ENCODE assay signal across 1 cellular context in the genomic region with DNA sequence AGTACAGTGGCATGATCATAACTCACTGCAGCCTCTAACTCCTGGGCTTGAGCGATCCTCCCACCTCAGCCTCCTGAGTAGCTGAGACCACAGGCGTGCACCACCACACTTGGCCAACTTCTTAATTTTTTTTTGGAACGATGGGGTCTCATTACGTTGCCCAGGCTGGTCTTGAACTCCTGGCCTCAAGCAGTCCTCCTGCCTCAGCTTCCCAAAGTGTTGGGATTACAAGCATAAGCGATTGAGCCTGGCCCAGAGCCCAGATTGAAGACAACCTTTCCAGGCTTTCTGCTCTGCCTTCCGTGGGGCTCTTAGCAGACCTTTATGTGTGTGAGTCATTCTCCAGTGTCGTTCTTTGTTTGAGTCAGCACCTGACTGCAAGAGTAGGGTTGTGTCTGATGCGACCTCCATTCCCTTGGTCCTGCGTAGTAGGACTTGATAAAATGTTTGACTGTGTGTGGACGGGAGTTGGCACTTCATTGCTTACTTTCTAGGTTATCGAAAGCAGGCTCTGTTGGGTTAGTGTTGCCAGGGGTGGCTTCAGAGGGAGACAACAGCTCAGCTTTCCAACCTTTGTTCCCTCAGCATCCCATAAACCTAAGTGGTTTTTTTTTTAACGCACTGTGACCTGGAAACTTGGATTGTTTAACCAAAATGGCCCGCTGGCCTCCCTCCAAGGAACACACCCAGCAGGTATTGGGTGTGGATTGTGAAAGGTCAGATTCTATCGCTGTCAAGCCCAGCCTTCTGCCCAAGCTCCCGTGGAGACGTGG.
A peak's percentile ranks its signal among the peaks of the same experiment; 100 is the strongest.
TF ChIP-seq lines count a peak whose summit lies in the region.

No MANE protein-coding gene starts in this region.

TF ChIP-seq in HEK293, 187 proteins besides CTCF, POLR2A, EP300 and RAD21 (continued from another document and continues in another):
- TF ChIP-seq, protein P1, sequence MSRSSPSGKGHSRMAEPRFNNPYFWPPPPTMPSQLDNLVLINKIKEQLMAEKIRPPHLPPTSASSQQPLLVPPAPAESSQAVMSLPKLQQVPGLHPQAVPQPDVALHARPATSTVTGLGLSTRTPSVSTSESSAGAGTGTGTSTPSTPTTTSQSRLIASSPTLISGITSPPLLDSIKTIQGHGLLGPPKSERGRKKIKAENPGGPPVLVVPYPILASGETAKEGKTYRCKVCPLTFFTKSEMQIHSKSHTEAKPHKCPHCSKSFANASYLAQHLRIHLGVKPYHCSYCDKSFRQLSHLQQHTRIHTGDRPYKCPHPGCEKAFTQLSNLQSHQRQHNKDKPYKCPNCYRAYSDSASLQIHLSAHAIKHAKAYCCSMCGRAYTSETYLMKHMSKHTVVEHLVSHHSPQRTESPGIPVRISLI (tag by site-specific recombination; IDR thresholded peaks at IDR 0.05): 0 out of 2 replicates have a peak, but pooled peaks have one; percentile 64
- peak; percentile 93 for TF ChIP-seq ZXDB (tag by site-specific recombination; IDR thresholded peaks at IDR 0.05)
- TF ChIP-seq ZNF610 (tag by site-specific recombination; IDR thresholded peaks at IDR 0.05; ENCODE audit: borderline replicate concordance): peak; percentile 85
- no peak for TF ChIP-seq HOXC10 (CRISPR knock-in tag; IDR thresholded peaks at IDR 0.05)
- TF ChIP-seq ZNF692 (tag by site-specific recombination; IDR thresholded peaks at IDR 0.05): peak; percentile 76
- peak; percentile 65; the same call in 1 of the 2 replicates for TF ChIP-seq ZBTB7A (tag by site-specific recombination; IDR thresholded peaks at IDR 0.05; ENCODE audit: low read depth)
- 0 out of 2 replicates have a peak, but pooled peaks have one; percentile 16 for TF ChIP-seq SP2 (tag by site-specific recombination; IDR thresholded peaks at IDR 0.05)
- TF ChIP-seq, protein P2, sequence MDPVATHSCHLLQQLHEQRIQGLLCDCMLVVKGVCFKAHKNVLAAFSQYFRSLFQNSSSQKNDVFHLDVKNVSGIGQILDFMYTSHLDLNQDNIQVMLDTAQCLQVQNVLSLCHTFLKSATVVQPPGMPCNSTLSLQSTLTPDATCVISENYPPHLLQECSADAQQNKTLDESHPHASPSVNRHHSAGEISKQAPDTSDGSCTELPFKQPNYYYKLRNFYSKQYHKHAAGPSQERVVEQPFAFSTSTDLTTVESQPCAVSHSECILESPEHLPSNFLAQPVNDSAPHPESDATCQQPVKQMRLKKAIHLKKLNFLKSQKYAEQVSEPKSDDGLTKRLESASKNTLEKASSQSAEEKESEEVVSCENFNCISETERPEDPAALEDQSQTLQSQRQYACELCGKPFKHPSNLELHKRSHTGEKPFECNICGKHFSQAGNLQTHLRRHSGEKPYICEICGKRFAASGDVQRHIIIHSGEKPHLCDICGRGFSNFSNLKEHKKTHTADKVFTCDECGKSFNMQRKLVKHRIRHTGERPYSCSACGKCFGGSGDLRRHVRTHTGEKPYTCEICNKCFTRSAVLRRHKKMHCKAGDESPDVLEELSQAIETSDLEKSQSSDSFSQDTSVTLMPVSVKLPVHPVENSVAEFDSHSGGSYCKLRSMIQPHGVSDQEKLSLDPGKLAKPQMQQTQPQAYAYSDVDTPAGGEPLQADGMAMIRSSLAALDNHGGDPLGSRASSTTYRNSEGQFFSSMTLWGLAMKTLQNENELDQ (tag by site-specific recombination; IDR thresholded peaks at IDR 0.05; ENCODE audit: low read depth): 0 out of 2 replicates have a peak, but pooled peaks have one; percentile 54
- 0 out of 2 replicates have a peak, but pooled peaks have one; percentile 42 for TF ChIP-seq BCL6B (tag by site-specific recombination; IDR thresholded peaks at IDR 0.05)
- TF ChIP-seq ZNF530 (tag by site-specific recombination; IDR thresholded peaks at IDR 0.05; ENCODE audit: low read depth): no peak
- TF ChIP-seq, protein P3, sequence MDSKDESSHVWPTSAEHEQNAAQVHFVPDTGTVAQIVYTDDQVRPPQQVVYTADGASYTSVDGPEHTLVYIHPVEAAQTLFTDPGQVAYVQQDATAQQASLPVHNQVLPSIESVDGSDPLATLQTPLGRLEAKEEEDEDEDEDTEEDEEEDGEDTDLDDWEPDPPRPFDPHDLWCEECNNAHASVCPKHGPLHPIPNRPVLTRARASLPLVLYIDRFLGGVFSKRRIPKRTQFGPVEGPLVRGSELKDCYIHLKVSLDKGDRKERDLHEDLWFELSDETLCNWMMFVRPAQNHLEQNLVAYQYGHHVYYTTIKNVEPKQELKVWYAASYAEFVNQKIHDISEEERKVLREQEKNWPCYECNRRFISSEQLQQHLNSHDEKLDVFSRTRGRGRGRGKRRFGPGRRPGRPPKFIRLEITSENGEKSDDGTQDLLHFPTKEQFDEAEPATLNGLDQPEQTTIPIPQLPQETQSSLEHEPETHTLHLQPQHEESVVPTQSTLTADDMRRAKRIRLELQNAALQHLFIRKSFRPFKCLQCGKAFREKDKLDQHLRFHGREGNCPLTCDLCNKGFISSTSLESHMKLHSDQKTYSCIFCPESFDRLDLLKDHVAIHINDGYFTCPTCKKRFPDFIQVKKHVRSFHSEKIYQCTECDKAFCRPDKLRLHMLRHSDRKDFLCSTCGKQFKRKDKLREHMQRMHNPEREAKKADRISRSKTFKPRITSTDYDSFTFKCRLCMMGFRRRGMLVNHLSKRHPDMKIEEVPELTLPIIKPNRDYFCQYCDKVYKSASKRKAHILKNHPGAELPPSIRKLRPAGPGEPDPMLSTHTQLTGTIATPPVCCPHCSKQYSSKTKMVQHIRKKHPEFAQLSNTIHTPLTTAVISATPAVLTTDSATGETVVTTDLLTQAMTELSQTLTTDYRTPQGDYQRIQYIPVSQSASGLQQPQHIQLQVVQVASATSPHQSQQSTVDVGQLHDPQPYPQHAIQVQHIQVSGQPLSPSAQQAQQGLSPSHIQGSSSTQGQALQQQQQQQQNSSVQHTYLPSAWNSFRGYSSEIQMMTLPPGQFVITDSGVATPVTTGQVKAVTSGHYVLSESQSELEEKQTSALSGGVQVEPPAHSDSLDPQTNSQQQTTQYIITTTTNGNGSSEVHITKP (tag by site-specific recombination; IDR thresholded peaks at IDR 0.05): peak; percentile 69
- TF ChIP-seq, protein P4, sequence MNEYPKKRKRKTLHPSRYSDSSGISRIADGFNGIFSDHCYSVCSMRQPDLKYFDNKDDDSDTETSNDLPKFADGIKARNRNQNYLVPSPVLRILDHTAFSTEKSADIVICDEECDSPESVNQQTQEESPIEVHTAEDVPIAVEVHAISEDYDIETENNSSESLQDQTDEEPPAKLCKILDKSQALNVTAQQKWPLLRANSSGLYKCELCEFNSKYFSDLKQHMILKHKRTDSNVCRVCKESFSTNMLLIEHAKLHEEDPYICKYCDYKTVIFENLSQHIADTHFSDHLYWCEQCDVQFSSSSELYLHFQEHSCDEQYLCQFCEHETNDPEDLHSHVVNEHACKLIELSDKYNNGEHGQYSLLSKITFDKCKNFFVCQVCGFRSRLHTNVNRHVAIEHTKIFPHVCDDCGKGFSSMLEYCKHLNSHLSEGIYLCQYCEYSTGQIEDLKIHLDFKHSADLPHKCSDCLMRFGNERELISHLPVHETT (tag by site-specific recombination; IDR thresholded peaks at IDR 0.05): no peak; the same call in 1 of the 2 replicates
- TF ChIP-seq GLIS2 (tag by site-specific recombination; IDR thresholded peaks at IDR 0.05): no peak
- no peak for TF ChIP-seq ZNF791 (tag by site-specific recombination; IDR thresholded peaks at IDR 0.05)
- TF ChIP-seq, protein P5, sequence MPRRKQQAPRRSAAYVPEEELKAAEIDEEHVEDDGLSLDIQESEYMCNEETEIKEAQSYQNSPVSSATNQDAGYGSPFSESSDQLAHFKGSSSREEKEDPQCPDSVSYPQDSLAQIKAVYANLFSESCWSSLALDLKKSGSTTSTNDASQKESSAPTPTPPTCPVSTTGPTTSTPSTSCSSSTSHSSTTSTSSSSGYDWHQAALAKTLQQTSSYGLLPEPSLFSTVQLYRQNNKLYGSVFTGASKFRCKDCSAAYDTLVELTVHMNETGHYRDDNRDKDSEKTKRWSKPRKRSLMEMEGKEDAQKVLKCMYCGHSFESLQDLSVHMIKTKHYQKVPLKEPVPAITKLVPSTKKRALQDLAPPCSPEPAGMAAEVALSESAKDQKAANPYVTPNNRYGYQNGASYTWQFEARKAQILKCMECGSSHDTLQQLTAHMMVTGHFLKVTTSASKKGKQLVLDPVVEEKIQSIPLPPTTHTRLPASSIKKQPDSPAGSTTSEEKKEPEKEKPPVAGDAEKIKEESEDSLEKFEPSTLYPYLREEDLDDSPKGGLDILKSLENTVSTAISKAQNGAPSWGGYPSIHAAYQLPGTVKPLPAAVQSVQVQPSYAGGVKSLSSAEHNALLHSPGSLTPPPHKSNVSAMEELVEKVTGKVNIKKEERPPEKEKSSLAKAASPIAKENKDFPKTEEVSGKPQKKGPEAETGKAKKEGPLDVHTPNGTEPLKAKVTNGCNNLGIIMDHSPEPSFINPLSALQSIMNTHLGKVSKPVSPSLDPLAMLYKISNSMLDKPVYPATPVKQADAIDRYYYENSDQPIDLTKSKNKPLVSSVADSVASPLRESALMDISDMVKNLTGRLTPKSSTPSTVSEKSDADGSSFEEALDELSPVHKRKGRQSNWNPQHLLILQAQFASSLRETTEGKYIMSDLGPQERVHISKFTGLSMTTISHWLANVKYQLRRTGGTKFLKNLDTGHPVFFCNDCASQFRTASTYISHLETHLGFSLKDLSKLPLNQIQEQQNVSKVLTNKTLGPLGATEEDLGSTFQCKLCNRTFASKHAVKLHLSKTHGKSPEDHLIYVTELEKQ (tag by site-specific recombination; IDR thresholded peaks at IDR 0.05; ENCODE audit: borderline replicate concordance): peak; percentile 95
- TF ChIP-seq, protein P6, sequence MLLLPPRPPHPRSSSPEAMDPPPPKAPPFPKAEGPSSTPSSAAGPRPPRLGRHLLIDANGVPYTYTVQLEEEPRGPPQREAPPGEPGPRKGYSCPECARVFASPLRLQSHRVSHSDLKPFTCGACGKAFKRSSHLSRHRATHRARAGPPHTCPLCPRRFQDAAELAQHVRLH (tag by site-specific recombination; IDR thresholded peaks at IDR 0.05): peak; percentile 67
- TF ChIP-seq ZNF544 (tag by site-specific recombination; IDR thresholded peaks at IDR 0.05): no peak
- peak; percentile 98 for TF ChIP-seq ZNF843 (tag by site-specific recombination; IDR thresholded peaks at IDR 0.05)
- peak; percentile 97 for TF ChIP-seq ZNF561 (tag by site-specific recombination; IDR thresholded peaks at IDR 0.05; ENCODE audit: borderline replicate concordance)
- no peak for TF ChIP-seq GLI4 (tag by site-specific recombination; IDR thresholded peaks at IDR 0.05)
- no peak for TF ChIP-seq ZFHX2 (tag by site-specific recombination; conservative IDR thresholded peaks at IDR 0.05)
- 0 out of 2 replicates have a peak, but pooled peaks have one; percentile 16 for TF ChIP-seq ZNF391 (tag by site-specific recombination; IDR thresholded peaks at IDR 0.05; ENCODE audit: borderline replicate concordance, low read depth)
- peak; percentile 89; the same call in 1 of the 2 replicates for TF ChIP-seq OVOL3 (tag by site-specific recombination; IDR thresholded peaks at IDR 0.05)
- TF ChIP-seq, protein P7, sequence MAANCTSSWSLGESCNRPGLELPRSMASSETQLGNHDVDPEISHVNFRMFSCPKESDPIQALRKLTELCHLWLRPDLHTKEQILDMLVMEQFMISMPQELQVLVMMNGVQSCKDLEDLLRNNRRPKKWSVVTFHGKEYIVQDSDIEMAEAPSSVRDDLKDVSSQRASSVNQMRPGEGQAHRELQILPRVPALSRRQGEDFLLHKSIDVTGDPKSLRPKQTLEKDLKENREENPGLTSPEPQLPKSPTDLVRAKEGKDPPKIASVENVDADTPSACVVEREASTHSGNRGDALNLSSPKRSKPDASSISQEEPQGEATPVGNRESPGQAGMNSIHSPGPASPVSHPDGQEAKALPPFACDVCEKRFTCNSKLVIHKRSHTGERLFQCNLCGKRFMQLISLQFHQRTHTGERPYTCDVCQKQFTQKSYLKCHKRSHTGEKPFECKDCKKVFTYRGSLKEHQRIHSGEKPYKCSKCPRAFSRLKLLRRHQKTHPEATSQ (tag by site-specific recombination; IDR thresholded peaks at IDR 0.05): 0 out of 2 replicates have a peak, but pooled peaks have one; percentile 34
- TF ChIP-seq ZFP3 (tag by site-specific recombination; IDR thresholded peaks at IDR 0.05; ENCODE audit: low read depth): 0 out of 2 replicates have a peak, but pooled peaks have one; percentile 8
- TF ChIP-seq, protein P8, sequence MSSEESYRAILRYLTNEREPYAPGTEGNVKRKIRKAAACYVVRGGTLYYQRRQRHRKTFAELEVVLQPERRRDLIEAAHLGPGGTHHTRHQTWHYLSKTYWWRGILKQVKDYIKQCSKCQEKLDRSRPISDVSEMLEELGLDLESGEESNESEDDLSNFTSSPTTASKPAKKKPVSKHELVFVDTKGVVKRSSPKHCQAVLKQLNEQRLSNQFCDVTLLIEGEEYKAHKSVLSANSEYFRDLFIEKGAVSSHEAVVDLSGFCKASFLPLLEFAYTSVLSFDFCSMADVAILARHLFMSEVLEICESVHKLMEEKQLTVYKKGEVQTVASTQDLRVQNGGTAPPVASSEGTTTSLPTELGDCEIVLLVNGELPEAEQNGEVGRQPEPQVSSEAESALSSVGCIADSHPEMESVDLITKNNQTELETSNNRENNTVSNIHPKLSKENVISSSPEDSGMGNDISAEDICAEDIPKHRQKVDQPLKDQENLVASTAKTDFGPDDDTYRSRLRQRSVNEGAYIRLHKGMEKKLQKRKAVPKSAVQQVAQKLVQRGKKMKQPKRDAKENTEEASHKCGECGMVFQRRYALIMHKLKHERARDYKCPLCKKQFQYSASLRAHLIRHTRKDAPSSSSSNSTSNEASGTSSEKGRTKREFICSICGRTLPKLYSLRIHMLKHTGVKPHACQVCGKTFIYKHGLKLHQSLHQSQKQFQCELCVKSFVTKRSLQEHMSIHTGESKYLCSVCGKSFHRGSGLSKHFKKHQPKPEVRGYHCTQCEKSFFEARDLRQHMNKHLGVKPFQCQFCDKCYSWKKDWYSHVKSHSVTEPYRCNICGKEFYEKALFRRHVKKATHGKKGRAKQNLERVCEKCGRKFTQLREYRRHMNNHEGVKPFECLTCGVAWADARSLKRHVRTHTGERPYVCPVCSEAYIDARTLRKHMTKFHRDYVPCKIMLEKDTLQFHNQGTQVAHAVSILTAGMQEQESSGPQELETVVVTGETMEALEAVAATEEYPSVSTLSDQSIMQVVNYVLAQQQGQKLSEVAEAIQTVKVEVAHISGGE (tag by site-specific recombination; conservative IDR thresholded peaks at IDR 0.05; ENCODE audit: low read depth): 0 out of 2 replicates have a peak, but pooled peaks have one; percentile 24
- 0 out of 2 replicates have a peak, but pooled peaks have one; percentile 17 for TF ChIP-seq ZNF404 (tag by site-specific recombination; IDR thresholded peaks at IDR 0.05)
- TF ChIP-seq YY1 (tag by site-specific recombination; IDR thresholded peaks at IDR 0.05): peak; percentile 80
